Comparison of ENCODE assay signal across 14 cellular contexts in the genomic region with DNA sequence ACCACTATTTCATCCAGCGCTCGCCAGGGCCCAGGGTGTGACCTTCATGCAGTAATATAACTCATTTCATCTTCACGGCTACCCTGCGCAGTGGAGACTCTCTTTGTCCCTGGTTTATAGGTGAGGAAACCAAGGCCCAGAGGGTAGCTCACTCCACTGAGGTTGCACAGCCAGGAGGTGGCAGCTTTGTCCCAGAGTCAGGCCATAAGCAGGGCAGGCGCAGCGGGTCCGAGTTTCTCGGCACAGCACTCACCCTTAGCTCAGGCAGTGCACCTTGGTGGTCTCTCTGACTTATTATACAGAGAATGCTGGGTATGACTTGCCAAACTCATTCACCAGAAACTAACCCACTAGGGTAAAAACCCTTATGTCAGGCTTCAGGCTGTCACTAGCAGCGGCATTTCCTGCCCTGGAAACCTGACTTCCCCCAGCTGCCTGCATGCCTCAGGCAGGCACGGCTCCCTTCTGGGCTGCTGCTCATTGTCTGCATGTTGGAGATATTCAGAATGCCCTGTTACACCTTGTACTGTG. TPM values are rescaled to one million over a fixed set of nuclear protein-coding genes. Genes with fewer than 3 reads are reported as not detected.
DNase-seq lines count a peak whose midpoint lies in the region; ATAC-seq, FAIRE-seq and TF ChIP-seq lines count a peak whose summit lies in the region.
"Had no signal": no experiment of that assay in that cellular context is flagged by ENCODE, and none has a peak within 500 bp of the region (broad histone marks: within the 10 kb centered on the region; RNA-seq: fewer than 3 reads in every experiment).

No MANE protein-coding gene starts in this region.

- no peak overlapping the region for H3K4me2 ChIP-seq in OCI-LY7 (ENCODE audit: low read length)
- H3K4me2 ChIP-seq in Karpas-422 (ENCODE audit: low read depth, low read length, poor library complexity, severe bottlenecking): no peak overlapping the region

- H3K4me3 Mint-ChIP-seq in CD8-positive, alpha-beta memory T cell: peak overlapping the region in 2 of 7 donors; percentile 16 to 32

- no peak overlapping the region for H2AFZ ChIP-seq in OCI-LY7 (ENCODE audit: low read length)
- no peak overlapping the region for H2AFZ ChIP-seq in Karpas-422 (ENCODE audit: low read length)

- H3K36me3 ChIP-seq in CD8-positive, alpha-beta memory T cell (ENCODE audit: insufficient read depth, low read length): peaks cover 10% of the 10 kb centered on the region
- H3K36me3 ChIP-seq in OCI-LY7 (ENCODE audit: insufficient read depth, low read length) (peaks cover 77% of the 10 kb centered on the region), bronchial epithelial cell (ENCODE audit: control insufficient read depth, insufficient read depth, low read length) (peaks cover 7% of the 10 kb centered on the region), mucosa of stomach (ENCODE audit: control insufficient read depth, insufficient read depth, low read length) (no peaks in the 10 kb centered on the region), Karpas-422 (ENCODE audit: insufficient read depth, low read length) (peaks cover 7% of the 10 kb centered on the region)

- CTCF ChIA-PET in CD8-positive, alpha-beta memory T cell (lab: Charles Lee): interaction anchor here (1.1 to 1.4 kb wide), 2 partner anchors 21 to 25 kb away, joined by 3 read pairs; no protein-coding TSS in a partner anchor
- CTCF ChIA-PET in OCI-LY7 (lab: Charles Lee; ENCODE audit: unreplicated experiment): no interaction called here

- no peaks in the 10 kb centered on the region for H3K9me2 ChIP-seq in OCI-LY7 (ENCODE audit: insufficient read depth, low read length)
- H3K9me2 ChIP-seq in Karpas-422 (replicated peaks; ENCODE audit: insufficient read depth, low read length): no peaks in the 10 kb centered on the region

- BruUV-seq in OCI-LY7 (replicated peaks; lab: Mats Ljungman, UMichigan): no TSS peak

- TF ChIP-seq CTCF in OCI-LY7 (conservative IDR thresholded peaks at IDR 0.05; ENCODE audit: low read length) (0 out of 2 replicates have a peak, but pooled peaks have one; percentile 24), bronchial epithelial cell (IDR thresholded peaks at IDR 0.05; ENCODE audit: insufficient read depth, low read length, severe bottlenecking) (no peak)

- no peak for ATAC-seq in HG02642 (IDR thresholded peaks at IDR 0.05; ENCODE audit: poor library complexity, unreplicated experiment)

- no peaks in the 10 kb centered on the region for H3K27me3 Mint-ChIP-seq in CD8-positive, alpha-beta memory T cell

- intact Hi-C loops in OCI-LY7 (cut with micrococcal nuclease; ENCODE audit: unreplicated experiment): no loop called here

- peaks cover 41% of the 10 kb centered on the region; the same call in 1 of the 2 replicates for H3K79me2 ChIP-seq in OCI-LY7 (ENCODE audit: insufficient read depth, low read depth, low read length)
- peaks cover 66% of the 10 kb centered on the region for H3K79me2 ChIP-seq in Karpas-422 (ENCODE audit: low read length)

- H3K9ac ChIP-seq in mucosa of stomach (ENCODE audit: low read length) (peak overlapping the region; percentile 45), Karpas-422 (ENCODE audit: low read length) (no peak overlapping the region)

- peaks cover 17% of the 10 kb centered on the region for H3K4me1 ChIP-seq in CD8-positive, alpha-beta memory T cell (ENCODE audit: insufficient read depth, low read length)
- H3K4me1 ChIP-seq in OCI-LY7 (ENCODE audit: insufficient read depth, low read length, poor library complexity, severe bottlenecking): no peaks in the 10 kb centered on the region
- H3K4me1 ChIP-seq in mucosa of stomach (ENCODE audit: control insufficient read depth, insufficient read depth, low read length): peaks cover 31% of the 10 kb centered on the region
- H3K4me1 ChIP-seq in Karpas-422 (ENCODE audit: low read length): no peaks in the 10 kb centered on the region

- no peak overlapping the region for H3K4me3 ChIP-seq in CD8-positive, alpha-beta memory T cell (ENCODE audit: low read length)
- H3K4me3 ChIP-seq in OCI-LY7 (ENCODE audit: low read depth, low read length, poor library complexity, severe bottlenecking): no peak overlapping the region
- H3K4me3 ChIP-seq in bronchial epithelial cell (ENCODE audit: low read depth, low read length): no peak overlapping the region
- no peak overlapping the region for H3K4me3 ChIP-seq in mucosa of stomach (ENCODE audit: low read length)
- H3K4me3 ChIP-seq in Karpas-422 (ENCODE audit: low read length): no peak overlapping the region
- H3K4me3 ChIP-seq: spleen had no signal

- no peaks in the 10 kb centered on the region for H3K9me3 ChIP-seq in CD8-positive, alpha-beta memory T cell (ENCODE audit: low read length)
- H3K9me3 ChIP-seq in OCI-LY7 (ENCODE audit: low read length): no peaks in the 10 kb centered on the region
- no peaks in the 10 kb centered on the region for H3K9me3 ChIP-seq in mucosa of stomach (ENCODE audit: control insufficient read depth, low read length)
- no peaks in the 10 kb centered on the region for H3K9me3 ChIP-seq in Karpas-422 (ENCODE audit: low read length)
- H3K9me3 ChIP-seq: spleen had no signal

- peaks cover 11% of the 10 kb centered on the region for H4K20me1 ChIP-seq in OCI-LY7 (ENCODE audit: insufficient read depth, low read length)
- peaks cover 31% of the 10 kb centered on the region for H4K20me1 ChIP-seq in Karpas-422 (ENCODE audit: insufficient read depth, low read depth, low read length)

- DNase-seq in CD8-positive, alpha-beta memory T cell: peak in 1 of 5 donors; percentile 16
- no peak for DNase-seq in OCI-LY7 (ENCODE audit: low spot score)
- DNase-seq in bronchial epithelial cell (ENCODE audit: low read depth): peak; percentile 24
- no peak for DNase-seq in stimulated activated CD4-positive, alpha-beta T cell treated with anti-CD3 and anti-CD28 coated beads, Interleukin-15, amount 100 ng/mL, for 24 hours
- DNase-seq in Karpas-422: no peak
- no peak for DNase-seq in stimulated activated CD4-positive, alpha-beta T cell treated with anti-CD3 and anti-CD28 coated beads, Interleukin-2, amount 100 ng/mL, for 24 hours
- DNase-seq: DND-41, H7, NCI-H2227 treated with DMSO at 0.1 percent for 48 hours had no signal

- H3K27me3 ChIP-seq in CD8-positive, alpha-beta memory T cell (ENCODE audit: insufficient read depth, low read length, poor library complexity, severe bottlenecking): no peaks in the 10 kb centered on the region
- H3K27me3 ChIP-seq in bronchial epithelial cell (ENCODE audit: control insufficient read depth, insufficient read depth, low read length): no peaks in the 10 kb centered on the region
- H3K27me3 ChIP-seq in mucosa of stomach (ENCODE audit: control insufficient read depth, insufficient read depth, low read length): no peaks in the 10 kb centered on the region
- H3K27me3 ChIP-seq in Karpas-422 (ENCODE audit: low read length): no peaks in the 10 kb centered on the region
- H3K27me3 ChIP-seq: spleen had no signal

- no peak for FAIRE-seq in bronchial epithelial cell (lab: Jason Lieb, UNC)

- H3K9me3 Mint-ChIP-seq in CD8-positive, alpha-beta memory T cell: no peaks in the 10 kb centered on the region

- H3K27ac ChIP-seq in CD8-positive, alpha-beta memory T cell (ENCODE audit: low read depth, low read length): no peak overlapping the region
- H3K27ac ChIP-seq in OCI-LY7 (ENCODE audit: low read depth, low read length, poor library complexity, severe bottlenecking) (no peak overlapping the region), Karpas-422 (ENCODE audit: low read length) (no peak overlapping the region)

- peaks cover 0 to 47% (median 5%) of the 10 kb centered on the region in 3 donors for H3K36me3 Mint-ChIP-seq in CD8-positive, alpha-beta memory T cell

- peaks cover 23 to 32% (median 24%) of the 10 kb centered on the region in 3 donors for H3K4me1 Mint-ChIP-seq in CD8-positive, alpha-beta memory T cell

- H3K27ac Mint-ChIP-seq in CD8-positive, alpha-beta memory T cell: peak overlapping the region in 5 of 8 donors; percentile 4 to 55 (median 41)

- POLR2A ChIA-PET in CD8-positive, alpha-beta memory T cell (lab: Charles Lee): no interaction called here
- POLR2A ChIA-PET in OCI-LY7 (lab: Charles Lee): no interaction called here

RNA-seq across cellular contexts. Expression of a gene that starts 24.5 kb away (rescaled TPM):
- total RNA-seq in CD8-positive, alpha-beta memory T cell: 100 to 1,000 TPM; 124 TPM
- 38.7 TPM for polyA plus RNA-seq in CD8-positive, alpha-beta memory T cell
- total RNA-seq in OCI-LY7 (2014; rRNA removed; shearing (Covaris generic)): 110 and 118 TPM in 2 replicates
- total RNA-seq in OCI-LY7 (2022) (103 and 105 TPM in 2 replicates), bronchial epithelial cell (31.3 and 45.2 TPM in 2 replicates)
- 31.1 and 57.5 TPM in 2 replicates for total RNA-seq in Karpas-422 (2014; rRNA removed; shearing (Covaris generic); ENCODE audit: low replicate concordance)

RNA-seq across cellular contexts. Expression of a gene that starts 41.9 kb away (rescaled TPM):
- not detected for total RNA-seq in CD8-positive, alpha-beta memory T cell
- polyA plus RNA-seq in CD8-positive, alpha-beta memory T cell: not detected
- 0.09 TPM in 1 of 2 replicates, not detected in the other for total RNA-seq in OCI-LY7 (2014; rRNA removed; shearing (Covaris generic))
- 0.10 TPM in 1 of 2 replicates, not detected in the other for total RNA-seq in OCI-LY7 (2022)
- 4.7 and 10.3 TPM in 2 replicates for total RNA-seq in bronchial epithelial cell
- not detected in 2 replicates for total RNA-seq in Karpas-422 (2014; rRNA removed; shearing (Covaris generic); ENCODE audit: low replicate concordance)

RNA-seq across cellular contexts. Expression of a gene that starts 57.3 kb away (rescaled TPM):
- not detected for total RNA-seq in CD8-positive, alpha-beta memory T cell
- polyA plus RNA-seq in CD8-positive, alpha-beta memory T cell: not detected
- 1.0 and 1.5 TPM in 2 replicates for total RNA-seq in OCI-LY7 (2014; rRNA removed; shearing (Covaris generic))
- 4.3 and 4.9 TPM in 2 replicates for total RNA-seq in OCI-LY7 (2022)
- not detected in 2 replicates for total RNA-seq in bronchial epithelial cell
- not detected in 2 replicates for total RNA-seq in Karpas-422 (2014; rRNA removed; shearing (Covaris generic); ENCODE audit: low replicate concordance)
- total RNA-seq: glomerular endothelial cell, RPMI7951, spleen had no signal
